Comparison of ENCODE assay signal across 22 cellular contexts in the genomic region with DNA sequence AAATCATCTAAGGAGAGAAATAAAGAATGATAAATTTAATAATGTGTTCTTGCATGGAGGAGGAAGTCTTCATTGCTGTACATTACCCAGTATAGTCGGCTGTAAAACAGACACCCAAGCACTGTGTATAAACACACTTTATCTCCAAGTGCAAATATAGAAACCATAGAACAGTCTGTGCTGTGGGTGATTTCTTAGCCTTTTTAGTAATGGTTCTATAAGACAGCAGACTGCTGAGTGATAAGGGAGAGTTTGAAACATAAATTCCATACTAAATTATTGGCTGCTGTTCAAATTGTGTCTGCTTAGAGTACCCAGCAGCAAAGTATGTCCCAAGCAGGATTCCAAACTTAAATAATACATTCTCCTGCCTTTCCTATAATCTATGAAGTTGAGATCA. TPM values are rescaled to one million over a fixed set of nuclear protein-coding genes. Genes with fewer than 3 reads are reported as not detected.
DNase-seq lines count a peak whose midpoint lies in the region; ATAC-seq, FAIRE-seq and TF ChIP-seq lines count a peak whose summit lies in the region.
"Had no signal": no experiment of that assay in that cellular context is flagged by ENCODE, and none has a peak within 500 bp of the region (broad histone marks: within the 10 kb centered on the region; RNA-seq: fewer than 3 reads in every experiment).

No MANE protein-coding gene starts in this region.

- POLR2A ChIA-PET in A549 (lab: Yijun Ruan, JAX), result no interaction called here

- TF ChIP-seq EP300 in A549 (IDR thresholded peaks at IDR 0.05), result no peak

- no peak for TF ChIP-seq RAD21 in A549 (conservative IDR thresholded peaks at IDR 0.05 in 1 of 2, IDR thresholded peaks at IDR 0.05 in 1 of 2)

- no peak for TF ChIP-seq POLR2A in A549 (IDR thresholded peaks at IDR 0.05; ENCODE audit: low read length)

- peaks cover 33% of the 10 kb centered on the region for H3K4me1 ChIP-seq in A549
- H3K4me1 ChIP-seq in right cardiac atrium (ENCODE audit: control insufficient read depth, insufficient read depth, low read length), result peaks cover 2% of the 10 kb centered on the region

- H3K9me3 ChIP-seq in A549 (no peaks in the 10 kb centered on the region), right cardiac atrium (ENCODE audit: control insufficient read depth, low read length) (no peaks in the 10 kb centered on the region)
- H3K9me3 ChIP-seq: adrenal gland, ovary had no signal

- 0% methylated on average over 1 of the region's 1 CpG for WGBS in A549 (ENCODE audit: missing lambda C conversion rate)
- WGBS in right cardiac atrium, result 22% methylated on average over 1 of the region's 1 CpG

- H3K4me1 Mint-ChIP-seq in HFFc6 (ENCODE audit: low read depth), result peaks cover 19% of the 10 kb centered on the region; the same call in 1 of the 2 replicates
- H3K4me1 Mint-ChIP-seq: stimulated activated memory B cell treated with anti-CD40 and anti-IgM and Interleukin-4, amounts not matched to agents 10 μg/mL and 1 μg/mL and 100 μg/mL, for 72 hours had no signal

- H3K27me3 ChIP-seq in right cardiac atrium (ENCODE audit: control insufficient read depth, insufficient read depth), result no peaks in the 10 kb centered on the region
- H3K27me3 ChIP-seq: adrenal gland, ovary had no signal

- no peaks in the 10 kb centered on the region for H3K36me3 Mint-ChIP-seq in HFFc6 (ENCODE audit: low read depth)
- H3K36me3 Mint-ChIP-seq: stimulated activated memory B cell treated with anti-CD40 and anti-IgM and Interleukin-4, amounts not matched to agents 10 μg/mL and 1 μg/mL and 100 μg/mL, for 72 hours had no signal

- H3K4me2 ChIP-seq in A549, result peak overlapping the region; percentile 78

- TF ChIP-seq CTCF in A549 (IDR thresholded peaks at IDR 0.05) (no peak), retinal pigment epithelial cell (conservative IDR thresholded peaks at IDR 0.05; ENCODE audit: low read depth, low read length) (no peak), HFFc6 (IDR thresholded peaks at IDR 0.05) (no peak)

- no peak overlapping the region for H3K4me3 ChIP-seq in A549
- peak overlapping the region; percentile 50 for H3K4me3 ChIP-seq in right cardiac atrium (ENCODE audit: low read length)
- no peak overlapping the region for H3K4me3 ChIP-seq in retinal pigment epithelial cell (ENCODE audit: low read length)
- H3K4me3 ChIP-seq: adrenal gland, ovary had no signal

- CTCF ChIA-PET in A549 (lab: Yijun Ruan, JAX), result no interaction called here

- no peak for ATAC-seq in A549
- ATAC-seq in right cardiac atrium, result no peak
- ATAC-seq: activated CD8-positive, alpha-beta T cell treated with anti-CD3 and anti-CD28 coated beads, Interleukin-2, amount 10 ng/mL, durations not matched to agents 7 days and 5 days; stimulated activated memory B cell treated with anti-CD40 and anti-IgM and Interleukin-4, amounts not matched to agents 10 μg/mL and 1 μg/mL and 100 μg/mL, for 72 hours had no signal

- H3K9me3 Mint-ChIP-seq in HFFc6, result no peaks in the 10 kb centered on the region
- H3K9me3 Mint-ChIP-seq: stimulated activated memory B cell treated with anti-CD40 and anti-IgM and Interleukin-4, amounts not matched to agents 10 μg/mL and 1 μg/mL and 100 μg/mL, for 72 hours had no signal

- H3K27me3 Mint-ChIP-seq in HFFc6 (ENCODE audit: insufficient read depth), result peaks cover 5% of the 10 kb centered on the region

- FAIRE-seq in A549 (lab: Jason Lieb, UNC), result no peak
- FAIRE-seq: kidney had no signal

- H3K27ac Mint-ChIP-seq in HFFc6, result no peak overlapping the region
- H3K27ac Mint-ChIP-seq: activated CD8-positive, alpha-beta T cell treated with anti-CD3 and anti-CD28 coated beads, Interleukin-2, amount 10 ng/mL, durations not matched to agents 7 days and 5 days; stimulated activated memory B cell treated with anti-CD40 and anti-IgM and Interleukin-4, amounts not matched to agents 10 μg/mL and 1 μg/mL and 100 μg/mL, for 72 hours had no signal

- intact Hi-C loops in right cardiac atrium (cut with DNase I), result loop anchor here in 1 of 4 donors (10.0 kb wide), 1 partner anchor 64 kb away; no protein-coding TSS in a partner anchor

- no peak overlapping the region for H3K4me3 Mint-ChIP-seq in HFFc6
- H3K4me3 Mint-ChIP-seq: activated CD8-positive, alpha-beta T cell treated with anti-CD3 and anti-CD28 coated beads, Interleukin-2, amount 10 ng/mL, durations not matched to agents 7 days and 5 days; stimulated activated memory B cell treated with anti-CD40 and anti-IgM and Interleukin-4, amounts not matched to agents 10 μg/mL and 1 μg/mL and 100 μg/mL, for 72 hours had no signal

- H3K27ac ChIP-seq in A549, result peak overlapping the region; percentile 78 to 84
- H3K27ac ChIP-seq in right cardiac atrium (ENCODE audit: low read length), result no peak overlapping the region
- H3K27ac ChIP-seq: adrenal gland, epithelial cell of prostate, HL-60, ovary had no signal

- DNase-seq in A549 (ENCODE audit: low read depth in 1 of 2, low spot score in 1 of 2) (no peak), amniotic epithelial cell (ENCODE audit: low read depth) (peak; percentile 22), right cardiac atrium (no peak), retinal pigment epithelial cell (ENCODE audit: low read depth) (peak; percentile 22), SKM-1 (lab: John Stamatoyannopoulos, UW; ENCODE audit: unreplicated experiment) (no peak), NCI-H2196 (lab: John Stamatoyannopoulos, UW; ENCODE audit: unreplicated experiment) (no peak), NCI-H2171 treated with DMSO at 0.1 percent for 48 hours (lab: John Stamatoyannopoulos, UW) (no peak), HFFc6 (no peak)
- DNase-seq: activated CD8-positive, alpha-beta T cell treated with anti-CD3 and anti-CD28 coated beads, Interleukin-2, amount 10 ng/mL, durations not matched to agents 7 days and 5 days; adrenal gland; COR-L47; cortex of kidney; head of caudate nucleus; KBM-7; kidney; NCI-H1105 treated with DMSO at 0.1 percent for 48 hours; ovary; RPMI8226; T-helper 1 cell had no signal

TF ChIP-seq in A549, 52 proteins besides CTCF, POLR2A, EP300 and RAD21:
- TF ChIP-seq, protein P1, sequence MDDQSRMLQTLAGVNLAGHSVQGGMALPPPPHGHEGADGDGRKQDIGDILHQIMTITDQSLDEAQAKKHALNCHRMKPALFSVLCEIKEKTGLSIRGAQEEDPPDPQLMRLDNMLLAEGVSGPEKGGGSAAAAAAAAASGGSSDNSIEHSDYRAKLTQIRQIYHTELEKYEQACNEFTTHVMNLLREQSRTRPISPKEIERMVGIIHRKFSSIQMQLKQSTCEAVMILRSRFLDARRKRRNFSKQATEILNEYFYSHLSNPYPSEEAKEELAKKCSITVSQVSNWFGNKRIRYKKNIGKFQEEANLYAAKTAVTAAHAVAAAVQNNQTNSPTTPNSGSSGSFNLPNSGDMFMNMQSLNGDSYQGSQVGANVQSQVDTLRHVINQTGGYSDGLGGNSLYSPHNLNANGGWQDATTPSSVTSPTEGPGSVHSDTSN (IDR thresholded peaks at IDR 0.05), result no peak
- TF ChIP-seq JUNB (IDR thresholded peaks at IDR 0.05) (no peak), KDM1A (IDR thresholded peaks at IDR 0.05; ENCODE audit: low read depth) (no peak), EHMT2 (IDR thresholded peaks at IDR 0.05; ENCODE audit: low read depth) (no peak), HEYL (CRISPR knock-in tag; IDR thresholded peaks at IDR 0.05) (no peak), FOSB (CRISPR knock-in tag; IDR thresholded peaks at IDR 0.05) (no peak), CBX8 (IDR thresholded peaks at IDR 0.05) (no peak), E2F6 (IDR thresholded peaks at IDR 0.05; ENCODE audit: borderline replicate concordance, low read depth) (no peak), ZSCAN20 (CRISPR knock-in tag; IDR thresholded peaks at IDR 0.05) (no peak)
- TF ChIP-seq, protein P2, sequence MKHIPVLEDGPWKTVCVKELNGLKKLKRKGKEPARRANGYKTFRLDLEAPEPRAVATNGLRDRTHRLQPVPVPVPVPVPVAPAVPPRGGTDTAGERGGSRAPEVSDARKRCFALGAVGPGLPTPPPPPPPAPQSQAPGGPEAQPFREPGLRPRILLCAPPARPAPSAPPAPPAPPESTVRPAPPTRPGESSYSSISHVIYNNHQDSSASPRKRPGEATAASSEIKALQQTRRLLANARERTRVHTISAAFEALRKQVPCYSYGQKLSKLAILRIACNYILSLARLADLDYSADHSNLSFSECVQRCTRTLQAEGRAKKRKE (CRISPR knock-in tag; IDR thresholded peaks at IDR 0.05; ENCODE audit: low read depth), result no peak

RNA-seq across cellular contexts. Expression of gene FILIP1, which starts 4.6 kb away (rescaled TPM):
- 15.5 and 15.6 TPM in 2 replicates for polyA plus RNA-seq in A549 (2011; rRNA removed)
- polyA plus RNA-seq in A549 (2012; cell fraction: cytosol; rRNA removed), result 1.7 and 1.8 TPM in 2 replicates
- 1.9 and 2.6 TPM in 2 replicates for polyA plus RNA-seq in A549 (2012; cell fraction: nucleus; rRNA removed)
- 1.7 to 2.3 TPM (median 1.9 TPM) in 3 replicates for polyA plus RNA-seq in A549 (2017; fragmentation: RNase III; extraction: RNeasy Plus Mini Kit Qiagen cat#74134 plus additional on column Dnase treatment)
- 12.0 and 12.9 TPM in 2 replicates for polyA minus RNA-seq in A549 (2011; rRNA and poly(A)+ RNA removed)
- 100 to 1,000 TPM; 110 to 131 (median 118) TPM for total RNA-seq in right cardiac atrium
- 39.1 TPM for polyA plus RNA-seq in right cardiac atrium
- under 1 TPM; 0.09 to 0.24 (median 0.12) TPM for total RNA-seq in HFFc6 (2021; fragmentation: NEBNext Ultra II Directional; extraction: Animal tissue kit (Norgen Biotek cat#: 25700))
- total RNA-seq: activated CD8-positive, alpha-beta T cell treated with anti-CD3 and anti-CD28 coated beads, Interleukin-2, amount 10 ng/mL, durations not matched to agents 7 days and 5 days had no signal

Comparison
In these comparisons a context has a peak if more than half of its experiments do, and no peak if none do; other contexts are left out.
1. DNase-seq: peak in amniotic epithelial cell (single experiment) and retinal pigment epithelial cell (single experiment); none in A549 (0 of 2), right cardiac atrium (0 of 3), SKM-1 (single experiment), NCI-H2196 (single experiment), NCI-H2171 treated with DMSO at 0.1 percent for 48 hours (single experiment) and HFFc6 (single experiment).
2. RNA of gene FILIP1, which starts 4.6 kb away (total RNA-seq): 110 to 131 TPM in right cardiac atrium; 0.09 to 0.24 TPM in HFFc6; every median in the first group is over 10 times any median in the second.